ENCODE assay signal across 22 cellular contexts in genomic region chr15:62412634-62413033, GRCh38.
"Had no signal": no experiment of that assay in that cellular context is flagged by ENCODE, and none has a peak within 500 bp of the region (broad histone marks: within the 10 kb centered on the region; RNA-seq: fewer than 3 reads in every experiment).

No MANE protein-coding gene starts in this region.

- H3K4me1 ChIP-seq: pancreas, right lobe of liver had no signal

- H3K27me3 ChIP-seq: ascending aorta, brain microvascular endothelial cell, hepatocyte, pancreas, right lobe of liver, stomach had no signal

- H3K4me1 Mint-ChIP-seq: activated T-helper 17 cell treated with anti-CD3 and anti-CD28 coated beads, Interleukin-2, amount 50 U/mL, for 72 hours; immature natural killer cell; stimulated activated memory B cell treated with anti-CD40 and anti-IgM and Interleukin-4, amounts not matched to agents 10 μg/mL and 1 μg/mL and 100 μg/mL, for 72 hours; T-cell had no signal

- DNase-seq: activated T-cell treated with anti-CD3 and anti-CD28 coated beads, Interleukin-2, amount 50 U/mL, for 24 hours; brain microvascular endothelial cell; central memory CD4-positive, alpha-beta T cell; effector memory CD4-positive, alpha-beta T cell; glutamatergic neuron; immature natural killer cell; pancreas; right lobe of liver; stimulated activated CD4-positive, alpha-beta T cell treated with anti-CD3 and anti-CD28 coated beads, Interleukin-15, amount 100 ng/mL, for 24 hours; stomach; T-cell; trophoblast cell had no signal

- H3K27ac Mint-ChIP-seq: activated naive CD4-positive, alpha-beta T cell treated with anti-CD3 and anti-CD28 coated beads, Interleukin-2, amount 50 U/mL, for 72 hours; activated T-cell treated with anti-CD3 and anti-CD28 coated beads, Interleukin-2, amount 50 U/mL, for 24 hours; activated T-helper 17 cell treated with anti-CD3 and anti-CD28 coated beads, Interleukin-2, amount 50 U/mL, for 72 hours; immature natural killer cell; mesothelial cell of epicardium; natural killer cell treated with Interleukin-12 subunit alpha and Interleukin-12 subunit beta and Interleukin-15 and Interleukin-18, amount 100 ng/mL, for 72 hours; stimulated activated memory B cell treated with anti-CD40 and anti-IgM and Interleukin-4, amounts not matched to agents 10 μg/mL and 1 μg/mL and 100 μg/mL, for 72 hours; T-cell; T-helper 2 cell treated with Interferon-gamma antibody and Interleukin-4, amounts not matched to agents 5 μg/mL and 100 μg/mL, for 36 hours had no signal

- H3K9me3 ChIP-seq: ascending aorta, pancreas, right lobe of liver, stomach had no signal

- H3K36me3 Mint-ChIP-seq: activated naive CD4-positive, alpha-beta T cell treated with anti-CD3 and anti-CD28 coated beads, Interleukin-2, amount 50 U/mL, for 72 hours; immature natural killer cell; mesothelial cell of epicardium; natural killer cell treated with Interleukin-12 subunit alpha and Interleukin-12 subunit beta and Interleukin-15 and Interleukin-18, amount 100 ng/mL, for 72 hours; stimulated activated memory B cell treated with anti-CD40 and anti-IgM and Interleukin-4, amounts not matched to agents 10 μg/mL and 1 μg/mL and 100 μg/mL, for 72 hours; T-cell had no signal

- H3K27ac ChIP-seq: brain microvascular endothelial cell, hepatocyte, pancreas, right lobe of liver, stomach, VCaP had no signal

- H3K4me3 ChIP-seq: ascending aorta, hepatocyte, lung, pancreas, right lobe of liver, stomach had no signal

- H3K9me3 Mint-ChIP-seq: activated naive CD4-positive, alpha-beta T cell treated with anti-CD3 and anti-CD28 coated beads, Interleukin-2, amount 50 U/mL, for 72 hours; activated T-cell treated with anti-CD3 and anti-CD28 coated beads, Interleukin-2, amount 50 U/mL, for 24 hours; activated T-helper 17 cell treated with anti-CD3 and anti-CD28 coated beads, Interleukin-2, amount 50 U/mL, for 72 hours; immature natural killer cell; mesothelial cell of epicardium; natural killer cell treated with Interleukin-12 subunit alpha and Interleukin-12 subunit beta and Interleukin-15 and Interleukin-18, amount 100 ng/mL, for 72 hours; stimulated activated memory B cell treated with anti-CD40 and anti-IgM and Interleukin-4, amounts not matched to agents 10 μg/mL and 1 μg/mL and 100 μg/mL, for 72 hours; T-cell; T-helper 2 cell treated with Interferon-gamma antibody and Interleukin-4, amounts not matched to agents 5 μg/mL and 100 μg/mL, for 36 hours had no signal

- H3K4me3 Mint-ChIP-seq: activated T-cell treated with anti-CD3 and anti-CD28 coated beads, Interleukin-2, amount 50 U/mL, for 24 hours; activated T-helper 17 cell treated with anti-CD3 and anti-CD28 coated beads, Interleukin-2, amount 50 U/mL, for 72 hours; immature natural killer cell; mesothelial cell of epicardium; natural killer cell treated with Interleukin-12 subunit alpha and Interleukin-12 subunit beta and Interleukin-15 and Interleukin-18, amount 100 ng/mL, for 72 hours; stimulated activated memory B cell treated with anti-CD40 and anti-IgM and Interleukin-4, amounts not matched to agents 10 μg/mL and 1 μg/mL and 100 μg/mL, for 72 hours; T-cell; T-helper 2 cell treated with Interferon-gamma antibody and Interleukin-4, amounts not matched to agents 5 μg/mL and 100 μg/mL, for 36 hours had no signal

- H3K36me3 ChIP-seq: ascending aorta, brain microvascular endothelial cell, pancreas, right lobe of liver, stomach had no signal
